1 cellular context compared by ENCODE assay signal in the genomic region with DNA sequence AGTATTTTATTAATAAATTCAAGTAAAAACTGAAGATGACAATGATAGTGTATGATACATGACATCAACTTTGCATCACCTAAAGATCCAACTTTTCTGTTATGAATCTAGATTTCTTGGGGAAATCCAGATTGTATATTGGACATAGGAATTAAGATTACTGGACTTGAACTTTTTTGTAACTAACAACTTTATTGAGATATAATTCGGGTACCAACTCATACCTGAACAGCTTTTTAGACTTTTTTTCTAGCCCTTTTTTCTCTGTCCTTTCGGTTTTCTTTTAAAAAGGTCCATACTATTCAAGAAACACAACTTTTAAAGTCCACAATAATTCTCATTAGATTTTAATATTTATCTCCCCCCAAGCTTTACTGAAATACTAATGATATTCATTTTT.
TF ChIP-seq lines count a peak whose summit lies in the region.

No MANE protein-coding gene starts in this region.

TF ChIP-seq in SK-N-SH, 30 proteins besides CTCF, POLR2A, EP300 and RAD21 (continued from another document):
- TF ChIP-seq, protein P1, sequence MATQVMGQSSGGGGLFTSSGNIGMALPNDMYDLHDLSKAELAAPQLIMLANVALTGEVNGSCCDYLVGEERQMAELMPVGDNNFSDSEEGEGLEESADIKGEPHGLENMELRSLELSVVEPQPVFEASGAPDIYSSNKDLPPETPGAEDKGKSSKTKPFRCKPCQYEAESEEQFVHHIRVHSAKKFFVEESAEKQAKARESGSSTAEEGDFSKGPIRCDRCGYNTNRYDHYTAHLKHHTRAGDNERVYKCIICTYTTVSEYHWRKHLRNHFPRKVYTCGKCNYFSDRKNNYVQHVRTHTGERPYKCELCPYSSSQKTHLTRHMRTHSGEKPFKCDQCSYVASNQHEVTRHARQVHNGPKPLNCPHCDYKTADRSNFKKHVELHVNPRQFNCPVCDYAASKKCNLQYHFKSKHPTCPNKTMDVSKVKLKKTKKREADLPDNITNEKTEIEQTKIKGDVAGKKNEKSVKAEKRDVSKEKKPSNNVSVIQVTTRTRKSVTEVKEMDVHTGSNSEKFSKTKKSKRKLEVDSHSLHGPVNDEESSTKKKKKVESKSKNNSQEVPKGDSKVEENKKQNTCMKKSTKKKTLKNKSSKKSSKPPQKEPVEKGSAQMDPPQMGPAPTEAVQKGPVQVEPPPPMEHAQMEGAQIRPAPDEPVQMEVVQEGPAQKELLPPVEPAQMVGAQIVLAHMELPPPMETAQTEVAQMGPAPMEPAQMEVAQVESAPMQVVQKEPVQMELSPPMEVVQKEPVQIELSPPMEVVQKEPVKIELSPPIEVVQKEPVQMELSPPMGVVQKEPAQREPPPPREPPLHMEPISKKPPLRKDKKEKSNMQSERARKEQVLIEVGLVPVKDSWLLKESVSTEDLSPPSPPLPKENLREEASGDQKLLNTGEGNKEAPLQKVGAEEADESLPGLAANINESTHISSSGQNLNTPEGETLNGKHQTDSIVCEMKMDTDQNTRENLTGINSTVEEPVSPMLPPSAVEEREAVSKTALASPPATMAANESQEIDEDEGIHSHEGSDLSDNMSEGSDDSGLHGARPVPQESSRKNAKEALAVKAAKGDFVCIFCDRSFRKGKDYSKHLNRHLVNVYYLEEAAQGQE (IDR thresholded peaks at IDR 0.05; ENCODE audit: low read depth, low read length): no peak
- TF ChIP-seq, protein P2, sequence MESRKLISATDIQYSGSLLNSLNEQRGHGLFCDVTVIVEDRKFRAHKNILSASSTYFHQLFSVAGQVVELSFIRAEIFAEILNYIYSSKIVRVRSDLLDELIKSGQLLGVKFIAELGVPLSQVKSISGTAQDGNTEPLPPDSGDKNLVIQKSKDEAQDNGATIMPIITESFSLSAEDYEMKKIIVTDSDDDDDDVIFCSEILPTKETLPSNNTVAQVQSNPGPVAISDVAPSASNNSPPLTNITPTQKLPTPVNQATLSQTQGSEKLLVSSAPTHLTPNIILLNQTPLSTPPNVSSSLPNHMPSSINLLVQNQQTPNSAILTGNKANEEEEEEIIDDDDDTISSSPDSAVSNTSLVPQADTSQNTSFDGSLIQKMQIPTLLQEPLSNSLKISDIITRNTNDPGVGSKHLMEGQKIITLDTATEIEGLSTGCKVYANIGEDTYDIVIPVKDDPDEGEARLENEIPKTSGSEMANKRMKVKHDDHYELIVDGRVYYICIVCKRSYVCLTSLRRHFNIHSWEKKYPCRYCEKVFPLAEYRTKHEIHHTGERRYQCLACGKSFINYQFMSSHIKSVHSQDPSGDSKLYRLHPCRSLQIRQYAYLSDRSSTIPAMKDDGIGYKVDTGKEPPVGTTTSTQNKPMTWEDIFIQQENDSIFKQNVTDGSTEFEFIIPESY (IDR thresholded peaks at IDR 0.05; ENCODE audit: borderline replicate concordance, low read depth): no peak
- TF ChIP-seq FOXM1 (IDR thresholded peaks at IDR 0.05; ENCODE audit: low read depth): no peak
- TF ChIP-seq, protein P3, sequence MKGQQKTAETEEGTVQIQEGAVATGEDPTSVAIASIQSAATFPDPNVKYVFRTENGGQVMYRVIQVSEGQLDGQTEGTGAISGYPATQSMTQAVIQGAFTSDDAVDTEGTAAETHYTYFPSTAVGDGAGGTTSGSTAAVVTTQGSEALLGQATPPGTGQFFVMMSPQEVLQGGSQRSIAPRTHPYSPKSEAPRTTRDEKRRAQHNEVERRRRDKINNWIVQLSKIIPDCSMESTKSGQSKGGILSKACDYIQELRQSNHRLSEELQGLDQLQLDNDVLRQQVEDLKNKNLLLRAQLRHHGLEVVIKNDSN (IDR thresholded peaks at IDR 0.05; ENCODE audit: borderline replicate concordance, low read depth): no peak
